Comparison of ENCODE assay signal across 18 cellular contexts in the genomic region with DNA sequence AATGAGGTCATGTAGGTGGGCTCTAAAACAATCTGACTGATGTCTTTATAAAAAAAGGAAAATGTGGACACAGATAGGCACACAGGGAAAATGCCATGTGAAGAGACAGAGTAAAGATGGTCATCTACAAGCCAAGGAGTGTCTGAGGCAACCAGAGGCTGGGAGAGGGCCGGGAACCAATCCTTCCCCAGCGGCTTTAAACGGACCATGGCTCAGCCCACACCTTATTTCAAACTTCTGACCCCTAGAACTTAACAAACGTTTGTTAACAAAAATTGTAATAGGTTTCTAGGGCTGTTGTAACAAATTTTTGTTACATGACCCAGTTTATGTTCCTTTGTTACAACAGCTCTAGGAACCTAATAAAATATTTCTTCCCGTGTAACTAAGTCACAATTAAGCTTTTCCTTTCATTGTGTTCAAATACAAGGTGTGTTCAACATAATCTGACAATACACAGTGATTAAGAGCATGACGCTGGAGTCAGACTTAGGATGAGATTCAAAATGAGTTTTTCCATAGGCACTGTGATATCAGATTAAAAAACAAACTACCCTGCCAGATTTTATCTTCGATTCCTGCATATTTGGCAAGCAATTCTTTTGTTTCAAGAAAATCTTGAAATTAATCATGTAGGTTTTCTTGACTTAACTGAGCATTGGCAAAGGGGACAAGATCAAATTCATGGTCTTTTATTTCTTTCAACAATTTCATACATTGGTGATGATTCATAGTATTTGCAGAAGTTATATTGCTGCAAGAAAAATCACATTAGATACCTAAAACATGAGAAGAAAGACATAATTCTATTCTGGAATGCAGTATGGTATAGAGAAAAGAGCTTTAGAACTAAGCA.
"Had no signal": no experiment of that assay in that cellular context is flagged by ENCODE, and none has a peak within 500 bp of the region (broad histone marks: within the 10 kb centered on the region; RNA-seq: fewer than 3 reads in every experiment).

No MANE protein-coding gene starts in this region.

- H3K4me3 Mint-ChIP-seq: activated CD4-positive, alpha-beta memory T cell treated with anti-CD3 and anti-CD28 coated beads, Interleukin-2, amount 10 ng/mL, durations not matched to agents 7 days and 5 days; activated naive CD8-positive, alpha-beta T cell treated with anti-CD3 and anti-CD28 coated beads, Interleukin-2, amount 50 U/mL, for 24 hours; activated T-cell treated with anti-CD3 and anti-CD28 coated beads, Interleukin-2, amount 50 U/mL, for 72 hours; endodermal cell; memory B cell; nephron; T-helper 2 cell treated with Interferon-gamma antibody and Interleukin-4, amounts not matched to agents 5 μg/mL and 100 μg/mL, for 36 hours had no signal

- H3K4me1 ChIP-seq: prostate gland, upper lobe of right lung had no signal

- H3K36me3 ChIP-seq: prostate gland had no signal

- H3K4me3 ChIP-seq: prostate gland, upper lobe of right lung had no signal

- H3K27ac Mint-ChIP-seq: activated CD4-positive, alpha-beta memory T cell treated with anti-CD3 and anti-CD28 coated beads, Interleukin-2, amount 10 ng/mL, durations not matched to agents 7 days and 5 days; activated naive CD8-positive, alpha-beta T cell treated with anti-CD3 and anti-CD28 coated beads, Interleukin-2, amount 50 U/mL, for 24 hours; endodermal cell; memory B cell; nephron; T-helper 2 cell treated with Interferon-gamma antibody and Interleukin-4, amounts not matched to agents 5 μg/mL and 100 μg/mL, for 36 hours had no signal

- H3K27ac ChIP-seq: prostate gland, upper lobe of right lung had no signal

- H3K27me3 Mint-ChIP-seq: activated CD4-positive, alpha-beta memory T cell treated with anti-CD3 and anti-CD28 coated beads, Interleukin-2, amount 10 ng/mL, durations not matched to agents 7 days and 5 days; activated naive CD8-positive, alpha-beta T cell treated with anti-CD3 and anti-CD28 coated beads, Interleukin-2, amount 50 U/mL, for 24 hours; memory B cell had no signal

- H3K9me3 Mint-ChIP-seq: activated CD4-positive, alpha-beta memory T cell treated with anti-CD3 and anti-CD28 coated beads, Interleukin-2, amount 10 ng/mL, durations not matched to agents 7 days and 5 days; activated naive CD8-positive, alpha-beta T cell treated with anti-CD3 and anti-CD28 coated beads, Interleukin-2, amount 50 U/mL, for 24 hours; activated T-cell treated with anti-CD3 and anti-CD28 coated beads, Interleukin-2, amount 50 U/mL, for 72 hours; endodermal cell; memory B cell; nephron; T-helper 2 cell treated with Interferon-gamma antibody and Interleukin-4, amounts not matched to agents 5 μg/mL and 100 μg/mL, for 36 hours had no signal

- DNase-seq: activated CD4-positive, alpha-beta memory T cell treated with anti-CD3 and anti-CD28 coated beads, Interleukin-2, amount 10 ng/mL, durations not matched to agents 7 days and 5 days; activated CD4-positive, CD25-positive, alpha-beta regulatory T cell treated with anti-CD3 and anti-CD28 coated beads, Interleukin-2, amount 50 U/mL, for 72 hours; activated CD8-positive, alpha-beta memory T cell treated with anti-CD3 and anti-CD28 coated beads, Interleukin-2, amount 50 U/mL, for 4 hours; activated naive CD4-positive, alpha-beta T cell treated with Interleukin-2 at 50 U/mL for 16 hours; activated naive CD8-positive, alpha-beta T cell treated with anti-CD3 and anti-CD28 coated beads, Interleukin-2, amount 50 U/mL, for 24 hours; activated T-cell treated with anti-CD3 and anti-CD28 coated beads, Interleukin-2, amount 50 U/mL, for 72 hours; cerebellar nuclear complex; endodermal cell; occipital lobe; SIG-M5; stimulated activated CD4-positive, alpha-beta T cell treated with anti-CD3 and anti-CD28 coated beads, Interleukin-2, amount 100 ng/mL, for 48 hours; stimulated activated naive CD8-positive, alpha-beta T cell treated with anti-CD3 and anti-CD28 coated beads, Interleukin-15, Interleukin-2, amounts not matched to agents 100 U/mL and 50 U/mL, for 24 hours; upper lobe of right lung had no signal

- ATAC-seq: activated naive CD8-positive, alpha-beta T cell treated with anti-CD3 and anti-CD28 coated beads, Interleukin-2, amount 50 U/mL, for 24 hours; activated T-cell treated with anti-CD3 and anti-CD28 coated beads, Interleukin-2, amount 50 U/mL, for 72 hours; sciatic nerve; stimulated activated naive CD8-positive, alpha-beta T cell treated with anti-CD3 and anti-CD28 coated beads, Interleukin-15, Interleukin-2, amounts not matched to agents 100 U/mL and 50 U/mL, for 24 hours; upper lobe of right lung had no signal

- H3K9me3 ChIP-seq: prostate gland, upper lobe of right lung had no signal

- H3K27me3 ChIP-seq: upper lobe of right lung had no signal
